Comparison of ENCODE assay signal across 4 cellular contexts in genomic region chr7:124443762-124444161, GRCh38.
"Had no signal": no experiment of that assay in that cellular context is flagged by ENCODE, and none has a peak within 500 bp of the region (broad histone marks: within the 10 kb centered on the region; RNA-seq: fewer than 3 reads in every experiment).

No MANE protein-coding gene starts in this region.

- H3K4me2 ChIP-seq: GM23338 had no signal

- DNase-seq: H9, HCEC 1CT, IMR-90 had no signal

- H3K4me3 Mint-ChIP-seq: GM23338, H9 had no signal

- H3K27ac Mint-ChIP-seq: H9 had no signal

- H3K4me3 ChIP-seq: GM23338 had no signal

- H2AFZ ChIP-seq: GM23338 had no signal

- ATAC-seq: GM23338 had no signal

- H3K9me3 Mint-ChIP-seq: GM23338, H9 had no signal
